ENCODE assay signal across 9 cellular contexts in genomic region chr3:42079701-42080323, GRCh38. TPM values are rescaled to one million over a fixed set of nuclear protein-coding genes. Genes with fewer than 3 reads are reported as not detected.
DNase-seq lines count a peak whose midpoint lies in the region; ATAC-seq and TF ChIP-seq lines count a peak whose summit lies in the region.
"Had no signal": no experiment of that assay in that cellular context is flagged by ENCODE, and none has a peak within 500 bp of the region (broad histone marks: within the 10 kb centered on the region; RNA-seq: fewer than 3 reads in every experiment).

No MANE protein-coding gene starts in this region.

- H3K36me3 Mint-ChIP-seq in T-helper 2 cell treated with Interferon-gamma antibody and Interleukin-4, amounts not matched to agents 5 μg/mL and 100 μg/mL, for 36 hours (ENCODE audit: low read depth): peaks cover 6% of the 10 kb centered on the region
- peaks cover 11% of the 10 kb centered on the region for H3K36me3 Mint-ChIP-seq in activated B cell treated with CpG ODN at 0.5 μM for 24 hours (ENCODE audit: low read depth)

- TF ChIP-seq EP300 in stomach (IDR thresholded peaks at IDR 0.05): no peak

- CTCF ChIA-PET in activated B cell treated with CpG ODN at 0.5 μM for 24 hours (lab: Charles Lee): interaction anchor here (1.0 to 4.6 kb wide), 4 partner anchors 20 to 67 kb away, joined by 3 to 28 read pairs (median 5); no protein-coding TSS in a partner anchor

- H3K4me1 Mint-ChIP-seq in T-helper 2 cell treated with Interferon-gamma antibody and Interleukin-4, amounts not matched to agents 5 μg/mL and 100 μg/mL, for 36 hours (ENCODE audit: low read depth): peaks cover 37% of the 10 kb centered on the region
- H3K4me1 Mint-ChIP-seq in activated B cell treated with CpG ODN at 0.5 μM for 24 hours: peaks cover 84% of the 10 kb centered on the region

- H3K9me3 ChIP-seq in stomach: no peaks in the 10 kb centered on the region

- no peak overlapping the region for H3K4me3 ChIP-seq in stomach

- ATAC-seq in activated B cell treated with CpG ODN at 0.5 μM for 24 hours (ENCODE audit: low read depth): peak; percentile 8
- ATAC-seq in GM18498 (IDR thresholded peaks at IDR 0.05; ENCODE audit: unreplicated experiment): no peak

- no peaks in the 10 kb centered on the region for H3K36me3 ChIP-seq in stomach

- WGBS in stomach, 5 donors: 48 to 58% (median 56%) methylated on average over 13 of the region's 13 CpGs

- POLR2A ChIA-PET in activated B cell treated with CpG ODN at 0.5 μM for 24 hours (lab: Charles Lee): interaction anchor here (0.6 to 6.3 kb wide), 14 partner anchors 8 to 881 kb away, joined by 3 to 48 read pairs (median 4); partner anchors contain the start of genes CTNNB1, NKTR, TRAK1 and ULK4

- H3K4me1 ChIP-seq in stomach: peaks cover 19 to 68% (median 41%) of the 10 kb centered on the region in 4 donors

- no peak for DNase-seq in T-helper 2 cell treated with Interferon-gamma antibody and Interleukin-4, amounts not matched to agents 5 μg/mL and 100 μg/mL, for 36 hours (ENCODE audit: low spot score)
- DNase-seq in T-helper 2 cell (no peak), activated B cell treated with CpG ODN at 0.5 μM for 24 hours (no peak), stomach (no peak), DMS114 treated with DMSO at 0.1 percent for 48 hours (lab: John Stamatoyannopoulos, UW; ENCODE audit: unreplicated experiment) (no peak), GM10266 (ENCODE audit: extremely low spot score) (no peak)
- DNase-seq: NCI-H2081 had no signal

- H3K27ac Mint-ChIP-seq in T-helper 2 cell treated with Interferon-gamma antibody and Interleukin-4, amounts not matched to agents 5 μg/mL and 100 μg/mL, for 36 hours: peak overlapping the region; percentile 66
- H3K27ac Mint-ChIP-seq in activated B cell treated with CpG ODN at 0.5 μM for 24 hours: peak overlapping the region; percentile 97

- no peaks in the 10 kb centered on the region for H3K27me3 ChIP-seq in layer of hippocampus (ENCODE audit: control insufficient read depth, insufficient read depth, low read length)
- no peaks in the 10 kb centered on the region for H3K27me3 ChIP-seq in stomach

- H3K27ac ChIP-seq in layer of hippocampus (ENCODE audit: low read depth, low read length) (peak overlapping the region; percentile 84), stomach (peak overlapping the region; percentile 73 to 85 (median 81))

- H3K4me3 Mint-ChIP-seq in T-helper 2 cell treated with Interferon-gamma antibody and Interleukin-4, amounts not matched to agents 5 μg/mL and 100 μg/mL, for 36 hours: no peak overlapping the region
- H3K4me3 Mint-ChIP-seq in activated B cell treated with CpG ODN at 0.5 μM for 24 hours: peak overlapping the region; percentile 74

- H3K9me3 Mint-ChIP-seq in T-helper 2 cell treated with Interferon-gamma antibody and Interleukin-4, amounts not matched to agents 5 μg/mL and 100 μg/mL, for 36 hours: peaks cover 10% of the 10 kb centered on the region
- peaks cover 5% of the 10 kb centered on the region for H3K9me3 Mint-ChIP-seq in activated B cell treated with CpG ODN at 0.5 μM for 24 hours

- intact Hi-C loops in activated B cell treated with CpG ODN at 0.5 μM for 24 hours (cut with micrococcal nuclease) (loop anchor here (1.0 to 5.0 kb wide), 5 partner anchors 13 to 502 kb away; partner anchors contain the start of genes SEC22C and ULK4), stomach (cut with DNase I; ENCODE audit: low total_unique reads) (no loop called here)

- no peak for TF ChIP-seq POLR2A in stomach (IDR thresholded peaks at IDR 0.05)

- H3K27me3 Mint-ChIP-seq in T-helper 2 cell treated with Interferon-gamma antibody and Interleukin-4, amounts not matched to agents 5 μg/mL and 100 μg/mL, for 36 hours (ENCODE audit: low read depth): no peaks in the 10 kb centered on the region
- H3K27me3 Mint-ChIP-seq in activated B cell treated with CpG ODN at 0.5 μM for 24 hours: no peaks in the 10 kb centered on the region

- TF ChIP-seq CTCF in activated B cell treated with CpG ODN at 0.5 μM for 24 hours (IDR thresholded peaks at IDR 0.05): no peak
- no peak for TF ChIP-seq CTCF in stomach (IDR thresholded peaks at IDR 0.05)
- TF ChIP-seq CTCF in GM10266 (IDR thresholded peaks at IDR 0.05; ENCODE audit: control insufficient read depth, insufficient read depth, low read depth, missing control alignments): no peak

RNA-seq across cellular contexts. Expression of gene TRAK1, which starts 11.3 kb away (rescaled TPM):
- 54.5 and 58.4 TPM in 2 replicates for total RNA-seq in activated B cell treated with CpG ODN at 0.5 μM for 24 hours
- total RNA-seq in stomach: 100 to 1,000 TPM in 4 of 5 donors, 10 to 100 TPM in 1; 67.1 to 328 (median 107) TPM
- polyA plus RNA-seq in stomach: 10 to 100 TPM; 17.2 to 33.5 (median 20.1) TPM
